13 cellular contexts compared by ENCODE assay signal in genomic region chr6:138570716-138571020, GRCh38.
DNase-seq lines count a peak whose midpoint lies in the region; TF ChIP-seq lines count a peak whose summit lies in the region.
"Had no signal": no experiment of that assay in that cellular context is flagged by ENCODE, and none has a peak within 500 bp of the region (broad histone marks: within the 10 kb centered on the region; RNA-seq: fewer than 3 reads in every experiment).

No MANE protein-coding gene starts in this region.

- no peak overlapping the region for H3K27ac ChIP-seq in osteoblast (ENCODE audit: low read depth, low read length)
- H3K27ac ChIP-seq: adrenal gland had no signal

- H3K4me3 Mint-ChIP-seq in activated naive CD4-positive, alpha-beta T cell treated with anti-CD3 and anti-CD28 coated beads, Interleukin-2, amount 10 ng/mL, durations not matched to agents 7 days and 5 days = no peak overlapping the region
- H3K4me3 Mint-ChIP-seq: activated T-cell treated with anti-CD3 and anti-CD28 coated beads, Interleukin-2, amount 50 U/mL, for 24 hours; dendritic cell treated with granulocyte-macrophage colony-stimulating factor and Interleukin-4, amounts not matched to agents 40 ng/mL and 50 ng/mL, for 4 days; naive B cell; T-helper 1 cell treated with Interleukin-12 subunit alpha and Interleukin-12 subunit beta and Interleukin-4 antibody, amounts not matched to agents 30 μg/mL and 1 μg/mL, for 36 hours had no signal

- no peaks in the 10 kb centered on the region for H3K4me1 Mint-ChIP-seq in activated naive CD4-positive, alpha-beta T cell treated with anti-CD3 and anti-CD28 coated beads, Interleukin-2, amount 10 ng/mL, durations not matched to agents 7 days and 5 days
- H3K4me1 Mint-ChIP-seq: naive B cell had no signal

- H3K9me3 ChIP-seq in HAP-1 (no peaks in the 10 kb centered on the region), osteoblast (ENCODE audit: low read depth, low read length) (no peaks in the 10 kb centered on the region)
- H3K9me3 ChIP-seq: adrenal gland had no signal

- in situ Hi-C loops in HAP-1 (cut with MboI; ENCODE audit: low sequenced_read_pairs) = no loop called here

- no peak overlapping the region for H3K27ac Mint-ChIP-seq in activated naive CD4-positive, alpha-beta T cell treated with anti-CD3 and anti-CD28 coated beads, Interleukin-2, amount 10 ng/mL, durations not matched to agents 7 days and 5 days
- H3K27ac Mint-ChIP-seq: activated T-cell treated with anti-CD3 and anti-CD28 coated beads, Interleukin-2, amount 50 U/mL, for 24 hours; dendritic cell treated with granulocyte-macrophage colony-stimulating factor and Interleukin-4, amounts not matched to agents 40 ng/mL and 50 ng/mL, for 4 days; naive B cell; T-helper 1 cell treated with Interleukin-12 subunit alpha and Interleukin-12 subunit beta and Interleukin-4 antibody, amounts not matched to agents 30 μg/mL and 1 μg/mL, for 36 hours had no signal

- H3K27me3 ChIP-seq in HAP-1 (ENCODE audit: low read depth) (no peaks in the 10 kb centered on the region), osteoblast (ENCODE audit: insufficient read depth, low read length) (no peaks in the 10 kb centered on the region)

- H3K4me1 ChIP-seq in HAP-1 = peaks cover 24% of the 10 kb centered on the region
- H3K4me1 ChIP-seq in osteoblast (ENCODE audit: insufficient read depth, low read length) = peaks cover 14% of the 10 kb centered on the region

- H3K4me3 ChIP-seq in HAP-1 (peak overlapping the region; percentile 16), fibroblast of the aortic adventitia (ENCODE audit: low read depth, low read length) (peak overlapping the region; percentile 40), osteoblast (ENCODE audit: insufficient read depth, low read length) (peak overlapping the region; percentile 73)
- H3K4me3 ChIP-seq: adrenal gland had no signal

- no peak for TF ChIP-seq CTCF in fibroblast of the aortic adventitia (IDR thresholded peaks at IDR 0.05; ENCODE audit: insufficient read depth, low read length)
- TF ChIP-seq CTCF in osteoblast (IDR thresholded peaks at IDR 0.05; ENCODE audit: extremely low read depth, low read depth, low read length) = no peak

- no peaks in the 10 kb centered on the region for H3K27me3 Mint-ChIP-seq in activated naive CD4-positive, alpha-beta T cell treated with anti-CD3 and anti-CD28 coated beads, Interleukin-2, amount 10 ng/mL, durations not matched to agents 7 days and 5 days
- H3K27me3 Mint-ChIP-seq: naive B cell had no signal

- DNase-seq in HAP-1 (ENCODE audit: low spot score in 2 of 2) (peak; percentile 41 to 45), NCI-H1694 treated with DMSO at 0.1 percent for 48 hours (lab: John Stamatoyannopoulos, UW) (peak; percentile 27), fibroblast of the aortic adventitia (ENCODE audit: low read depth) (peak; percentile 52), osteoblast (ENCODE audit: insufficient read length, low spot score, missing footprints) (no peak), AG08395 (ENCODE audit: low spot score) (no peak)
- DNase-seq in activated naive CD4-positive, alpha-beta T cell treated with anti-CD3 and anti-CD28 coated beads, Interleukin-2, amount 10 ng/mL, durations not matched to agents 7 days and 5 days = no peak
- no peak for DNase-seq in activated CD8-positive, alpha-beta memory T cell treated with anti-CD3 and anti-CD28 coated beads for 24 hours
- DNase-seq: activated T-cell treated with anti-CD3 and anti-CD28 coated beads, Interleukin-2, amount 50 U/mL, for 24 hours; adrenal gland; naive B cell; stimulated activated naive CD8-positive, alpha-beta T cell treated with anti-CD3 and anti-CD28 coated beads, Interleukin-15, Interleukin-2, amounts not matched to agents 100 U/mL and 50 U/mL, for 24 hours had no signal

- peak overlapping the region; percentile 52 for H3K4me2 ChIP-seq in osteoblast (ENCODE audit: insufficient read depth, low read length)

- H4K20me1 ChIP-seq in osteoblast (ENCODE audit: insufficient read depth, low read length) = no peaks in the 10 kb centered on the region

- peaks cover 8% of the 10 kb centered on the region for H3K79me2 ChIP-seq in osteoblast (ENCODE audit: insufficient read depth, low read length)

- H3K36me3 ChIP-seq in HAP-1 (replicated peaks) (no peaks in the 10 kb centered on the region), osteoblast (ENCODE audit: insufficient read depth, low read length) (no peaks in the 10 kb centered on the region)
- H3K36me3 ChIP-seq: adrenal gland had no signal

- H2AFZ ChIP-seq in osteoblast (ENCODE audit: low read length) = no peak overlapping the region

- no peaks in the 10 kb centered on the region for H3K9me3 Mint-ChIP-seq in activated naive CD4-positive, alpha-beta T cell treated with anti-CD3 and anti-CD28 coated beads, Interleukin-2, amount 10 ng/mL, durations not matched to agents 7 days and 5 days
- H3K9me3 Mint-ChIP-seq: activated T-cell treated with anti-CD3 and anti-CD28 coated beads, Interleukin-2, amount 50 U/mL, for 24 hours; dendritic cell treated with granulocyte-macrophage colony-stimulating factor and Interleukin-4, amounts not matched to agents 40 ng/mL and 50 ng/mL, for 4 days; naive B cell; T-helper 1 cell treated with Interleukin-12 subunit alpha and Interleukin-12 subunit beta and Interleukin-4 antibody, amounts not matched to agents 30 μg/mL and 1 μg/mL, for 36 hours had no signal

- H3K36me3 Mint-ChIP-seq in activated naive CD4-positive, alpha-beta T cell treated with anti-CD3 and anti-CD28 coated beads, Interleukin-2, amount 10 ng/mL, durations not matched to agents 7 days and 5 days = no peaks in the 10 kb centered on the region
- H3K36me3 Mint-ChIP-seq: naive B cell had no signal

- CTCF ChIA-PET in activated naive CD4-positive, alpha-beta T cell treated with anti-CD3 and anti-CD28 coated beads, Interleukin-2, amount 10 ng/mL, durations not matched to agents 7 days and 5 days (lab: Charles Lee) = interaction anchor here (1.5 kb wide), 1 partner anchor 19 kb away, joined by 4 read pairs; no protein-coding TSS in a partner anchor

Comparison
In these comparisons a context has a peak if more than half of its experiments do, and no peak if none do; other contexts are left out.
1. DNase-seq: peak in HAP-1 (2 of 2), NCI-H1694 treated with DMSO at 0.1 percent for 48 hours (single experiment) and fibroblast of the aortic adventitia (single experiment); none in osteoblast (single experiment), AG08395 (single experiment), activated naive CD4-positive, alpha-beta T cell treated with anti-CD3 and anti-CD28 coated beads, Interleukin-2, amount 10 ng/mL, durations not matched to agents 7 days and 5 days (single experiment) and activated CD8-positive, alpha-beta memory T cell treated with anti-CD3 and anti-CD28 coated beads for 24 hours (single experiment).
2. H3K4me3 ChIP-seq: peak in every context shown above with its lines; median percentile 73 in osteoblast; 40 in fibroblast of the aortic adventitia; 16 in HAP-1.